8 cellular contexts compared by ENCODE assay signal in the genomic region with DNA sequence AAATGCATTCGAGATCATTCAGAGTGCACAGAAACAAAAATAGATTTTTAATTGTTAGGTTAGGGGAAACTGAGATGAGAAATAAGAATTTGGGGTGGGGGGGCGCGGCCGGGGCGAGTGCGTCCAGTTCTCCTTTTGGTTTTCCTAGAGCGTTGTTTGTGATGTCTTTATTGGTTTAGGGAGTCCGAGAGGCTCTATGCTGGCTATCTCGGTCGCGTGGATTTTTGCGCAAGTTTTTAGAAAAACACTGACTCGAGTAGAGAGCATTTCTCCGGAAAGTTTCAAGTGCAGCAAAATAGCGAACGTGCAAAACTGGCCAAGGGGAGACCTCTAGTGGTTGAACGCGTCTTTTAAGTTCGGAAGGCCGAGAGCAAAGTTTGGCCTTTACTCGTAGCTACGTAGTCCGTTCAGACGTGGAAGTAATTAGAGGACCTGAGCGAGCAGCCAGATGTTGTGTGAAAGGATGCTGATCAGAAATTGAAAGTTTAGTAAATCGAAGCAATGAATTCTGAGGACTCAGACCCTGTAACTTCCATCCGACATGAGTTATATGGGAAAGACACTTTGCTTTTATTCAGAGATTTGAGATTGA. TPM values are rescaled to one million over a fixed set of nuclear protein-coding genes. Genes with fewer than 3 reads are reported as not detected.
DNase-seq lines count a peak whose midpoint lies in the region; ATAC-seq, FAIRE-seq and TF ChIP-seq lines count a peak whose summit lies in the region.

No MANE protein-coding gene starts in this region.

- CTCF ChIA-PET in AG04449 (lab: Yijun Ruan, JAX): interaction anchor here (0.6 to 4.0 kb wide), 37 partner anchors 11 to 771 kb away, joined by 3 to 41 read pairs (median 4); no protein-coding TSS in a partner anchor

- peaks cover 7% of the 10 kb centered on the region for H3K36me3 Mint-ChIP-seq in chondrocyte (ENCODE audit: low read depth)

- peak; percentile 90 for FAIRE-seq in kidney (lab: Jason Lieb, UNC)

- peak overlapping the region; percentile 89 for H3K27ac Mint-ChIP-seq in chondrocyte (ENCODE audit: unreplicated experiment)

- DNase-seq in AG04449 (ENCODE audit: low read depth, low spot score) (peak; percentile 75), NCI-H2196 (lab: John Stamatoyannopoulos, UW; ENCODE audit: unreplicated experiment) (peak; percentile 62), chondrocyte (ENCODE audit: low spot score) (no peak), kidney (peak; percentile 75)
- DNase-seq in activated CD4-positive, CD25-positive, alpha-beta regulatory T cell (lab: John Stamatoyannopoulos, UW): peak; percentile 35 to 58 (median 54)
- DNase-seq in stimulated activated CD4-positive, alpha-beta T cell treated with anti-CD3 and anti-CD28 coated beads, Interleukin-15, amount 100 ng/mL, for 1 hour (ENCODE audit: low read depth in 1 of 2, low spot score in 1 of 2): peak; percentile 28 to 52

- peaks cover 11% of the 10 kb centered on the region for H3K4me1 Mint-ChIP-seq in chondrocyte (ENCODE audit: low read depth)

- peak overlapping the region; percentile 89 for H3K4me3 Mint-ChIP-seq in chondrocyte (ENCODE audit: unreplicated experiment)

- H3K36me3 ChIP-seq in kidney (ENCODE audit: control insufficient read depth in 1 of 2, insufficient read depth in 2 of 2, low read length in 2 of 2): no peaks in the 10 kb centered on the region

- H3K4me3 ChIP-seq in AG04449 (ENCODE audit: low read depth, low read length) (peak overlapping the region; percentile 73), kidney (ENCODE audit: low read length in 2 of 2) (peak overlapping the region; percentile 72 to 73)

- H3K9me3 Mint-ChIP-seq in chondrocyte (ENCODE audit: low read depth): no peaks in the 10 kb centered on the region

- no peaks in the 10 kb centered on the region for H3K27me3 Mint-ChIP-seq in chondrocyte (ENCODE audit: low read depth)

- POLR2A ChIA-PET in AG04449 (lab: Yijun Ruan, JAX): no interaction called here

- intact Hi-C loops in kidney (cut with DNase I): no loop called here

- peak overlapping the region; percentile 18 to 46 for H3K9ac ChIP-seq in kidney (ENCODE audit: low read length in 2 of 2)

- TF ChIP-seq CTCF in AG04449 (IDR thresholded peaks at IDR 0.05; ENCODE audit: insufficient read depth, low read length, missing control alignments): peak; percentile 82
- TF ChIP-seq CTCF in chondrocyte (IDR thresholded peaks at IDR 0.05): peak; percentile 95
- TF ChIP-seq CTCF in kidney (IDR thresholded peaks at IDR 0.05; ENCODE audit: borderline replicate concordance, extremely low read depth, insufficient read depth): peak; percentile 87

- H3K4me1 ChIP-seq in kidney (ENCODE audit: control insufficient read depth in 1 of 2, insufficient read depth in 1 of 2, low read depth in 1 of 2, low read length in 2 of 2): peaks cover 2 to 4% of the 10 kb centered on the region in 2 donors

- peak overlapping the region; percentile 43 to 88 for H3K27ac ChIP-seq in kidney (ENCODE audit: low read depth in 2 of 2, low read length in 2 of 2)

- H3K9me3 ChIP-seq in kidney (ENCODE audit: control insufficient read depth in 1 of 2, low read length in 2 of 2): no peaks in the 10 kb centered on the region

- peak; percentile 74 for ATAC-seq in GM18520 (IDR thresholded peaks at IDR 0.05; ENCODE audit: unreplicated experiment)
- ATAC-seq in HG03095 (IDR thresholded peaks at IDR 0.05; ENCODE audit: unreplicated experiment): peak; percentile 59

RNA-seq across cellular contexts. Expression of gene L3MBTL3, which starts 2.6 kb away (rescaled TPM):
- total RNA-seq in chondrocyte (10.0 to 16.7 TPM (median 15.4 TPM) in 3 replicates), kidney (13.0 TPM)
- 4.3 TPM for polyA plus RNA-seq in kidney (ENCODE audit: insufficient read depth, low read depth, low replicate concordance)
